In genomic region chr7:124566576-124566975, GRCh38 we compare ENCODE assay signal across 13 cellular contexts.
A peak's percentile ranks its signal among the peaks of the same experiment; 100 is the strongest.
DNase-seq lines count a peak whose midpoint lies in the region; ATAC-seq lines count a peak whose summit lies in the region.
"Had no signal": no experiment of that assay in that cellular context is flagged by ENCODE, and none has a peak within 500 bp of the region (broad histone marks: within the 10 kb centered on the region; RNA-seq: fewer than 3 reads in every experiment).

No MANE protein-coding gene starts in this region.

- H3K27ac Mint-ChIP-seq in activated CD4-positive, alpha-beta T cell treated with anti-CD3 and anti-CD28 coated beads, Interleukin-2, amount 10 ng/mL, durations not matched to agents 7 days and 5 days = no peak overlapping the region
- H3K27ac Mint-ChIP-seq in activated CD4-positive, alpha-beta T cell treated with anti-CD3 and anti-CD28 coated beads, Interleukin-2, amount 10 ng/mL, durations not matched to agents 24 days and 14 days = no peak overlapping the region
- H3K27ac Mint-ChIP-seq: activated naive CD8-positive, alpha-beta T cell treated with anti-CD3 and anti-CD28 coated beads, Interleukin-2, amount 10 ng/mL, durations not matched to agents 7 days and 5 days; memory B cell had no signal

- DNase-seq in EL (peak; percentile 94), RPMI7951 (ENCODE audit: low read depth) (peak; percentile 79), epithelial cell of prostate (ENCODE audit: low read depth, low spot score) (peak; percentile 16), mucosa of gallbladder (ENCODE audit: low spot score) (peak; percentile 38), D341Med (ENCODE audit: low spot score) (no peak)
- DNase-seq in activated CD4-positive, alpha-beta T cell treated with anti-CD3 and anti-CD28 coated beads, Interleukin-2, amount 10 ng/mL, durations not matched to agents 7 days and 5 days = no peak
- DNase-seq in activated CD4-positive, alpha-beta T cell treated with anti-CD3 and anti-CD28 coated beads, Interleukin-2, amount 10 ng/mL, durations not matched to agents 24 days and 14 days = no peak
- DNase-seq: activated naive CD8-positive, alpha-beta T cell treated with anti-CD3 and anti-CD28 coated beads, Interleukin-2, amount 10 ng/mL, durations not matched to agents 7 days and 5 days; stimulated activated naive CD4-positive, alpha-beta T cell treated with Interleukin-2 at 50 U/mL for 16 hours had no signal

- no peak overlapping the region for H3K4me3 Mint-ChIP-seq in activated CD4-positive, alpha-beta T cell treated with anti-CD3 and anti-CD28 coated beads, Interleukin-2, amount 10 ng/mL, durations not matched to agents 7 days and 5 days
- H3K4me3 Mint-ChIP-seq in activated CD4-positive, alpha-beta T cell treated with anti-CD3 and anti-CD28 coated beads, Interleukin-2, amount 10 ng/mL, durations not matched to agents 24 days and 14 days = no peak overlapping the region
- H3K4me3 Mint-ChIP-seq: activated naive CD8-positive, alpha-beta T cell treated with anti-CD3 and anti-CD28 coated beads, Interleukin-2, amount 10 ng/mL, durations not matched to agents 7 days and 5 days; memory B cell had no signal

- ATAC-seq in GM18511 (IDR thresholded peaks at IDR 0.05; ENCODE audit: unreplicated experiment) = no peak

- no peaks in the 10 kb centered on the region for H3K27me3 Mint-ChIP-seq in activated CD4-positive, alpha-beta T cell treated with anti-CD3 and anti-CD28 coated beads, Interleukin-2, amount 10 ng/mL, durations not matched to agents 7 days and 5 days
- H3K27me3 Mint-ChIP-seq in activated CD4-positive, alpha-beta T cell treated with anti-CD3 and anti-CD28 coated beads, Interleukin-2, amount 10 ng/mL, durations not matched to agents 24 days and 14 days = no peaks in the 10 kb centered on the region
- H3K27me3 Mint-ChIP-seq: activated naive CD8-positive, alpha-beta T cell treated with anti-CD3 and anti-CD28 coated beads, Interleukin-2, amount 10 ng/mL, durations not matched to agents 7 days and 5 days; memory B cell had no signal

- no peak overlapping the region for H3K27ac ChIP-seq in epithelial cell of prostate
- H3K27ac ChIP-seq: BLaER1, parathyroid adenoma had no signal

- intact Hi-C loops in activated CD4-positive, alpha-beta T cell treated with anti-CD3 and anti-CD28 coated beads, Interleukin-2, amount 10 ng/mL, durations not matched to agents 24 days and 14 days (cut with micrococcal nuclease) = no loop called here

- CTCF ChIA-PET in activated CD4-positive, alpha-beta T cell treated with anti-CD3 and anti-CD28 coated beads, Interleukin-2, amount 10 ng/mL, durations not matched to agents 7 days and 5 days (lab: Charles Lee) = no interaction called here

- H3K36me3 Mint-ChIP-seq in activated CD4-positive, alpha-beta T cell treated with anti-CD3 and anti-CD28 coated beads, Interleukin-2, amount 10 ng/mL, durations not matched to agents 7 days and 5 days (ENCODE audit: low read depth) = no peaks in the 10 kb centered on the region
- H3K36me3 Mint-ChIP-seq in activated CD4-positive, alpha-beta T cell treated with anti-CD3 and anti-CD28 coated beads, Interleukin-2, amount 10 ng/mL, durations not matched to agents 24 days and 14 days (ENCODE audit: low read depth) = no peaks in the 10 kb centered on the region
- H3K36me3 Mint-ChIP-seq: activated naive CD8-positive, alpha-beta T cell treated with anti-CD3 and anti-CD28 coated beads, Interleukin-2, amount 10 ng/mL, durations not matched to agents 7 days and 5 days; memory B cell had no signal

- H3K4me1 Mint-ChIP-seq in activated CD4-positive, alpha-beta T cell treated with anti-CD3 and anti-CD28 coated beads, Interleukin-2, amount 10 ng/mL, durations not matched to agents 7 days and 5 days = no peaks in the 10 kb centered on the region
- H3K4me1 Mint-ChIP-seq in activated CD4-positive, alpha-beta T cell treated with anti-CD3 and anti-CD28 coated beads, Interleukin-2, amount 10 ng/mL, durations not matched to agents 24 days and 14 days = no peaks in the 10 kb centered on the region
- H3K4me1 Mint-ChIP-seq: activated naive CD8-positive, alpha-beta T cell treated with anti-CD3 and anti-CD28 coated beads, Interleukin-2, amount 10 ng/mL, durations not matched to agents 7 days and 5 days; memory B cell had no signal

- no peaks in the 10 kb centered on the region for H3K9me3 Mint-ChIP-seq in activated CD4-positive, alpha-beta T cell treated with anti-CD3 and anti-CD28 coated beads, Interleukin-2, amount 10 ng/mL, durations not matched to agents 7 days and 5 days
- H3K9me3 Mint-ChIP-seq in activated CD4-positive, alpha-beta T cell treated with anti-CD3 and anti-CD28 coated beads, Interleukin-2, amount 10 ng/mL, durations not matched to agents 24 days and 14 days = no peaks in the 10 kb centered on the region
- H3K9me3 Mint-ChIP-seq: activated naive CD8-positive, alpha-beta T cell treated with anti-CD3 and anti-CD28 coated beads, Interleukin-2, amount 10 ng/mL, durations not matched to agents 7 days and 5 days had no signal

- POLR2A ChIA-PET in activated CD4-positive, alpha-beta T cell treated with anti-CD3 and anti-CD28 coated beads, Interleukin-2, amount 10 ng/mL, durations not matched to agents 7 days and 5 days (lab: Charles Lee) = no interaction called here

Comparison
In these comparisons a context has a peak if more than half of its experiments do, and no peak if none do; other contexts are left out.
1. DNase-seq: peak in EL (single experiment), RPMI7951 (single experiment), epithelial cell of prostate (single experiment) and mucosa of gallbladder (single experiment); none in activated CD4-positive, alpha-beta T cell treated with anti-CD3 and anti-CD28 coated beads, Interleukin-2, amount 10 ng/mL, durations not matched to agents 7 days and 5 days (single experiment), D341Med (single experiment) and activated CD4-positive, alpha-beta T cell treated with anti-CD3 and anti-CD28 coated beads, Interleukin-2, amount 10 ng/mL, durations not matched to agents 24 days and 14 days (single experiment).